13 cellular contexts compared by ENCODE assay signal in genomic region chr10:17074548-17074860, GRCh38. TPM values are rescaled to one million over a fixed set of nuclear protein-coding genes. Genes with fewer than 3 reads are reported as not detected.
DNase-seq lines count a peak whose midpoint lies in the region; ATAC-seq and TF ChIP-seq lines count a peak whose summit lies in the region.
"Had no signal": no experiment of that assay in that cellular context is flagged by ENCODE, and none has a peak within 500 bp of the region (broad histone marks: within the 10 kb centered on the region; RNA-seq: fewer than 3 reads in every experiment).

No MANE protein-coding gene starts in this region.

- H3K36me3 ChIP-seq in IMR-90 (ENCODE audit: control insufficient read depth, insufficient read depth, low read length): no peaks in the 10 kb centered on the region
- H3K36me3 ChIP-seq in mammary epithelial cell (ENCODE audit: insufficient read depth, low read length): no peaks in the 10 kb centered on the region
- H3K36me3 ChIP-seq in osteoblast (ENCODE audit: insufficient read depth, low read length): no peaks in the 10 kb centered on the region
- no peaks in the 10 kb centered on the region for H3K36me3 ChIP-seq in gastrocnemius medialis
- H3K36me3 ChIP-seq: HAP-1, sigmoid colon had no signal

- BruUV-seq in IMR-90 (replicated peaks; lab: Mats Ljungman, UMichigan) (no TSS peak), mammary epithelial cell (replicated peaks; lab: Mats Ljungman, UMichigan) (no TSS peak)

- H3K4me1 ChIP-seq in IMR-90 (ENCODE audit: control insufficient read depth, insufficient read depth, low read length) (peaks cover 13% of the 10 kb centered on the region), mammary epithelial cell (ENCODE audit: insufficient read depth, low read length) (peaks cover 46% of the 10 kb centered on the region), osteoblast (ENCODE audit: insufficient read depth, low read length) (peaks cover 33% of the 10 kb centered on the region), gastrocnemius medialis (no peaks in the 10 kb centered on the region)
- H3K4me1 ChIP-seq: HAP-1 had no signal

- H3K18ac ChIP-seq in IMR-90 (ENCODE audit: low read depth, low read length): peak overlapping the region; percentile 45; the same call in 1 of the 2 replicates

- peaks cover 3% of the 10 kb centered on the region; the same call in 1 of the 2 replicates for H3K9me1 ChIP-seq in IMR-90 (ENCODE audit: insufficient read depth, low read length)

- no peak overlapping the region for H2BK20ac ChIP-seq in IMR-90 (ENCODE audit: low read depth, low read length)

- H3K4me2 ChIP-seq in IMR-90 (ENCODE audit: low read depth, low read length) (no peak overlapping the region), mammary epithelial cell (ENCODE audit: insufficient read depth, low read depth, low read length) (peak overlapping the region; percentile 43), osteoblast (ENCODE audit: insufficient read depth, low read length) (no peak overlapping the region)
- H3K4me2 ChIP-seq: hepatocyte had no signal

- no peak overlapping the region for H4K91ac ChIP-seq in IMR-90 (ENCODE audit: insufficient read depth, low read depth, low read length)

- H3K27me3 ChIP-seq in IMR-90 (ENCODE audit: control insufficient read depth, insufficient read depth, low read length) (no peaks in the 10 kb centered on the region), mammary epithelial cell (ENCODE audit: insufficient read depth, low read length) (no peaks in the 10 kb centered on the region), osteoblast (ENCODE audit: insufficient read depth, low read length) (no peaks in the 10 kb centered on the region), gastrocnemius medialis (no peaks in the 10 kb centered on the region)
- H3K27me3 ChIP-seq: hepatocyte, sigmoid colon had no signal

- no peak for TF ChIP-seq POLR2A in IMR-90 (IDR thresholded peaks at IDR 0.05; ENCODE audit: low read depth, low read length)
- TF ChIP-seq POLR2A in gastrocnemius medialis (IDR thresholded peaks at IDR 0.05): no peak

- H2BK5ac ChIP-seq in IMR-90 (ENCODE audit: low read depth, low read length, poor library complexity, severe bottlenecking): no peak overlapping the region

- POLR2A ChIA-PET in IMR-90 (lab: Charles Lee; ENCODE audit: unreplicated experiment): no interaction called here

- no peak overlapping the region for H2AK9ac ChIP-seq in IMR-90 (replicated peaks; ENCODE audit: low read depth, low read length, poor library complexity)

- H4K20me1 ChIP-seq in IMR-90 (ENCODE audit: insufficient read depth, low read length) (no peaks in the 10 kb centered on the region), mammary epithelial cell (ENCODE audit: insufficient read depth, low read length) (no peaks in the 10 kb centered on the region), osteoblast (ENCODE audit: insufficient read depth, low read length) (no peaks in the 10 kb centered on the region)

- H2BK15ac ChIP-seq in IMR-90 (ENCODE audit: low read depth, low read length): no peak overlapping the region

- no peak overlapping the region for H4K8ac ChIP-seq in IMR-90 (ENCODE audit: low read depth in 2 of 2, low read length in 2 of 2)

- DNase-seq in CD1c-positive myeloid dendritic cell (ENCODE audit: extremely low spot score) (peak; percentile 74), IMR-90 (peak; percentile 52), mammary epithelial cell (peak; percentile 76), osteoblast (ENCODE audit: insufficient read length, low spot score, missing footprints) (no peak), NCI-H524 treated with DMSO at 0.1 percent for 48 hours (lab: John Stamatoyannopoulos, UW) (no peak), gastrocnemius medialis (no peak)
- DNase-seq: activated CD4-positive, alpha-beta T cell treated with anti-CD3 and anti-CD28 coated beads, Interleukin-2, amount 10 ng/mL, durations not matched to agents 7 days and 5 days; nephron progenitor cell; sigmoid colon; T-helper 2 cell had no signal

- H2AFZ ChIP-seq in IMR-90 (replicated peaks; ENCODE audit: low read length, poor library complexity): no peak overlapping the region
- no peak overlapping the region for H2AFZ ChIP-seq in mammary epithelial cell (ENCODE audit: low read depth, low read length)
- H2AFZ ChIP-seq in osteoblast (ENCODE audit: low read length): no peak overlapping the region
- H2AFZ ChIP-seq: hepatocyte had no signal

- dilution Hi-C loops in IMR-90 (cut with HindIII; ENCODE audit: low sequenced_read_pairs, unreplicated experiment): no loop called here
- dilution Hi-C loops in mammary epithelial cell (cut with HindIII; ENCODE audit: low sequenced_read_pairs): no loop called here

- H3K14ac ChIP-seq in IMR-90 (replicated peaks; ENCODE audit: low read depth, low read length): no peak overlapping the region

- H3K4ac ChIP-seq in IMR-90 (ENCODE audit: low read depth, low read length): no peak overlapping the region

- no peak overlapping the region for H3K23ac ChIP-seq in IMR-90 (ENCODE audit: low read depth, low read length)

- H3K4me3 ChIP-seq in IMR-90 (ENCODE audit: insufficient read depth, low read depth, low read length) (no peak overlapping the region), mammary epithelial cell (replicated peaks in 1 of 3; ENCODE audit: insufficient read depth in 1 of 3, low read depth in 2 of 3, low read length in 3 of 3) (no peak overlapping the region), osteoblast (ENCODE audit: insufficient read depth, low read length) (no peak overlapping the region), gastrocnemius medialis (no peak overlapping the region)
- H3K4me3 ChIP-seq: HAP-1, hepatocyte, sigmoid colon had no signal

- no peak overlapping the region for H2AK5ac ChIP-seq in IMR-90 (ENCODE audit: low read depth, low read length)

- H3K27ac ChIP-seq in IMR-90 (ENCODE audit: insufficient read depth, low read length): no peak overlapping the region
- H3K27ac ChIP-seq in mammary epithelial cell (ENCODE audit: insufficient read depth, low read depth, low read length): peak overlapping the region; percentile 96
- H3K27ac ChIP-seq in osteoblast (ENCODE audit: low read depth, low read length): peak overlapping the region; percentile 94
- H3K27ac ChIP-seq in gastrocnemius medialis: no peak overlapping the region

- intact Hi-C loops in IMR-90 (cut with micrococcal nuclease): no loop called here
- intact Hi-C loops in mammary epithelial cell (cut with micrococcal nuclease): no loop called here
- intact Hi-C loops in gastrocnemius medialis (cut with DNase I; ENCODE audit: low total_unique reads): no loop called here

- no peak overlapping the region for H4K5ac ChIP-seq in IMR-90 (ENCODE audit: low read depth, low read length)

- no peak overlapping the region for H3K9ac ChIP-seq in IMR-90 (ENCODE audit: low read depth, low read length)
- peak overlapping the region; percentile 44 for H3K9ac ChIP-seq in mammary epithelial cell (ENCODE audit: insufficient read depth, low read length)

- TF ChIP-seq CTCF in IMR-90 (conservative IDR thresholded peaks at IDR 0.05; ENCODE audit: low read depth, low read length) (no peak), mammary epithelial cell (conservative IDR thresholded peaks at IDR 0.05 in 1 of 2, IDR thresholded peaks at IDR 0.05 in 1 of 2; ENCODE audit: extremely low read depth in 1 of 2, insufficient read depth in 1 of 2, low read depth in 1 of 2, low read length in 2 of 2) (no peak), osteoblast (IDR thresholded peaks at IDR 0.05; ENCODE audit: extremely low read depth, low read depth, low read length) (no peak), gastrocnemius medialis (IDR thresholded peaks at IDR 0.05 in 4 of 5, conservative IDR thresholded peaks at IDR 0.05 in 1 of 5) (no peak)

- H3K9me3 ChIP-seq in IMR-90 (ENCODE audit: control insufficient read depth, insufficient read depth, low read length): no peaks in the 10 kb centered on the region
- H3K9me3 ChIP-seq in mammary epithelial cell (replicated peaks; ENCODE audit: insufficient read depth, low read length): no peaks in the 10 kb centered on the region
- H3K9me3 ChIP-seq in osteoblast (ENCODE audit: low read depth, low read length): no peaks in the 10 kb centered on the region
- no peaks in the 10 kb centered on the region for H3K9me3 ChIP-seq in gastrocnemius medialis
- H3K9me3 ChIP-seq: HAP-1, sigmoid colon had no signal

- H2BK120ac ChIP-seq in IMR-90 (ENCODE audit: low read depth, low read length): peak overlapping the region; percentile 81; the same call in 1 of the 2 replicates

- H3K79me2 ChIP-seq in mammary epithelial cell (ENCODE audit: insufficient read depth, low read length) (no peaks in the 10 kb centered on the region), osteoblast (ENCODE audit: insufficient read depth, low read length) (no peaks in the 10 kb centered on the region)
- H3K79me2 ChIP-seq: hepatocyte had no signal

- H3K79me1 ChIP-seq in IMR-90 (ENCODE audit: low read depth in 1 of 2, low read length in 2 of 2): peaks cover 0 to 12% of the 10 kb centered on the region in 2 experiments; a peak in 3 of 4 replicates

- ATAC-seq in IMR-90 (ENCODE audit: low read depth) (no peak), GM18498 (IDR thresholded peaks at IDR 0.05; ENCODE audit: unreplicated experiment) (no peak), gastrocnemius medialis (no peak)

- in situ Hi-C loops in IMR-90 (cut with MboI; ENCODE audit: low sequenced_read_pairs) (no loop called here), mammary epithelial cell (cut with MboI; ENCODE audit: low sequenced_read_pairs in 2 of 2) (no loop called here), gastrocnemius medialis (cut with MboI; ENCODE audit: low sequenced_read_pairs in 4 of 4) (no loop called here)

- no peak overlapping the region for H3K56ac ChIP-seq in IMR-90 (ENCODE audit: extremely low read depth, insufficient read depth, low read length)

- no peak for TF ChIP-seq RAD21 in IMR-90 (IDR thresholded peaks at IDR 0.05; ENCODE audit: low read length)

- CTCF ChIA-PET in IMR-90 (lab: Yijun Ruan, JAX) (no interaction called here), mammary epithelial cell (lab: Charles Lee; ENCODE audit: low non-redundant PET) (no interaction called here)

TF ChIP-seq in IMR-90, 13 proteins besides CTCF, POLR2A, EP300 and RAD21 (continues in another document):
- TF ChIP-seq RFX5 (IDR thresholded peaks at IDR 0.05; ENCODE audit: low read depth, low read length): no peak
- no peak for TF ChIP-seq MAFK (IDR thresholded peaks at IDR 0.05; ENCODE audit: low read depth, low read length)
- no peak for TF ChIP-seq FOS (IDR thresholded peaks at IDR 0.05; ENCODE audit: low read depth, low read length)
- TF ChIP-seq MAZ (IDR thresholded peaks at IDR 0.05; ENCODE audit: borderline replicate concordance, low read depth, low read length): no peak
- no peak for TF ChIP-seq SMC3 (IDR thresholded peaks at IDR 0.05; ENCODE audit: low read depth, low read length)

RNA-seq across cellular contexts. Expression of gene CUBN, which starts 55.1 kb away (rescaled TPM):
- 0.54 and 0.83 TPM in 2 replicates for total RNA-seq in IMR-90 (2012; rRNA removed)
- 0.10 and 0.19 TPM in 2 replicates for polyA plus RNA-seq in IMR-90 (2012; rRNA removed)
- polyA plus RNA-seq in IMR-90 (2012; cell fraction: cytosol; rRNA removed): 0.02 and 0.08 TPM in 2 replicates
- polyA plus RNA-seq in IMR-90 (2012; cell fraction: nucleus; rRNA removed; ENCODE audit: low replicate concordance): 0.21 and 1.1 TPM in 2 replicates
- under 1 TPM; 0.28 to 0.67 TPM for total RNA-seq in mammary epithelial cell
- 0.06 TPM for polyA plus RNA-seq in mammary epithelial cell
- 0.36 TPM for polyA minus RNA-seq in mammary epithelial cell
- 0.88 and 1.1 TPM in 2 replicates for total RNA-seq in osteoblast
- total RNA-seq in gastrocnemius medialis: 1 to 10 TPM in 2 of 4 donors, under 1 TPM in 2; 0.27 to 3.6 (median 0.96) TPM

Comparison
In these comparisons a context has a peak if more than half of its experiments do, and no peak if none do; other contexts are left out.
1. DNase-seq: peak in CD1c-positive myeloid dendritic cell (single experiment), IMR-90 (single experiment) and mammary epithelial cell (single experiment); none in osteoblast (single experiment), NCI-H524 treated with DMSO at 0.1 percent for 48 hours (single experiment) and gastrocnemius medialis (0 of 2).
2. H3K27ac ChIP-seq: peak in mammary epithelial cell (single experiment) and osteoblast (single experiment); none in IMR-90 (single experiment) and gastrocnemius medialis (0 of 4).